Comparison of ENCODE assay signal across 22 cellular contexts in genomic region chr2:170394988-170395387, GRCh38.
A peak's percentile ranks its signal among the peaks of the same experiment; 100 is the strongest.
DNase-seq lines count a peak whose midpoint lies in the region; TF ChIP-seq lines count a peak whose summit lies in the region.
"Had no signal": no experiment of that assay in that cellular context is flagged by ENCODE, and none has a peak within 500 bp of the region (broad histone marks: within the 10 kb centered on the region; RNA-seq: fewer than 3 reads in every experiment).

No MANE protein-coding gene starts in this region.

- H2BK5ac ChIP-seq in mesenchymal stem cell (ENCODE audit: low read depth, low read length, poor library complexity, severe bottlenecking) = no peak overlapping the region

- no peak overlapping the region for H2BK15ac ChIP-seq in mesenchymal stem cell (ENCODE audit: low read depth, poor library complexity, severe bottlenecking)

- no peak overlapping the region for H4K8ac ChIP-seq in mesenchymal stem cell (ENCODE audit: low read length)

- no peak overlapping the region for H2BK120ac ChIP-seq in mesenchymal stem cell (ENCODE audit: low read depth, low read length)

- no peaks in the 10 kb centered on the region for H3K36me3 ChIP-seq in mesenchymal stem cell (ENCODE audit: control insufficient read depth in 1 of 2, insufficient read depth in 2 of 2, low read depth in 1 of 2, low read length in 2 of 2)
- H3K36me3 ChIP-seq: MG63, neutrophil, SJSA1, thoracic aorta had no signal

- H2AK5ac ChIP-seq in mesenchymal stem cell (ENCODE audit: low read length, severe bottlenecking) = no peak overlapping the region

- H3K4me3 Mint-ChIP-seq in activated T-helper 2 cell treated with anti-CD3 and anti-CD28 coated beads, Interferon-gamma antibody, Interleukin-2, Interleukin-4, amounts not matched to agents 10 μg/mL and 5 μg/mL and 100 μg/mL, durations not matched to agents 14 hours and 24 hours and 36 hours (ENCODE audit: low read depth) = no peak overlapping the region
- H3K4me3 Mint-ChIP-seq: B cell; stimulated activated memory B cell treated with anti-CD40 and anti-IgM and Interleukin-4, amounts not matched to agents 10 μg/mL and 1 μg/mL and 100 μg/mL, for 72 hours had no signal

- no peaks in the 10 kb centered on the region for H3K4me1 ChIP-seq in mesenchymal stem cell (ENCODE audit: control insufficient read depth, insufficient read depth, low read depth, low read length)
- H3K4me1 ChIP-seq: SJSA1 had no signal

- no peaks in the 10 kb centered on the region for H3K79me1 ChIP-seq in mesenchymal stem cell (replicated peaks; ENCODE audit: low read length, poor library complexity, severe bottlenecking)

- H3K4me2 ChIP-seq in mesenchymal stem cell (ENCODE audit: low read length, poor library complexity, severe bottlenecking) = no peak overlapping the region

- no peak overlapping the region for H3K23ac ChIP-seq in mesenchymal stem cell (ENCODE audit: low read length in 2 of 2)

- H3K4me3 ChIP-seq in astrocyte of the cerebellum (ENCODE audit: low read depth, low read length) (no peak overlapping the region), mesenchymal stem cell (ENCODE audit: insufficient read depth in 1 of 2, low read depth in 1 of 2, low read length in 2 of 2) (no peak overlapping the region)
- H3K4me3 ChIP-seq: MG63, mucosa of descending colon, SJSA1, thoracic aorta had no signal

- intact Hi-C loops in activated T-helper 2 cell treated with anti-CD3 and anti-CD28 coated beads, Interferon-gamma antibody, Interleukin-2, Interleukin-4, amounts not matched to agents 10 μg/mL and 5 μg/mL and 100 μg/mL, durations not matched to agents 14 hours and 24 hours and 36 hours (cut with micrococcal nuclease) = loop anchor here (10.0 kb wide), 1 partner anchor 160 kb away; no protein-coding TSS in a partner anchor

- TF ChIP-seq CTCF in LNCAP (IDR thresholded peaks at IDR 0.05) (peak; percentile 39; the same call in 1 of the 2 replicates), astrocyte of the cerebellum (IDR thresholded peaks at IDR 0.05; ENCODE audit: low read depth, low read length, missing control alignments) (peak; percentile 38)

- H3K27ac ChIP-seq in mesenchymal stem cell (ENCODE audit: low read length, poor library complexity, severe bottlenecking) = no peak overlapping the region
- H3K27ac ChIP-seq: neutrophil, SJSA1, thoracic aorta had no signal

- H3K27ac Mint-ChIP-seq in activated T-helper 2 cell treated with anti-CD3 and anti-CD28 coated beads, Interferon-gamma antibody, Interleukin-2, Interleukin-4, amounts not matched to agents 10 μg/mL and 5 μg/mL and 100 μg/mL, durations not matched to agents 14 hours and 24 hours and 36 hours = no peak overlapping the region
- H3K27ac Mint-ChIP-seq: B cell; stimulated activated memory B cell treated with anti-CD40 and anti-IgM and Interleukin-4, amounts not matched to agents 10 μg/mL and 1 μg/mL and 100 μg/mL, for 72 hours had no signal

- H3K14ac ChIP-seq in mesenchymal stem cell (ENCODE audit: low read length in 2 of 2) = no peak overlapping the region

- no peaks in the 10 kb centered on the region for H3K9me3 Mint-ChIP-seq in activated T-helper 2 cell treated with anti-CD3 and anti-CD28 coated beads, Interferon-gamma antibody, Interleukin-2, Interleukin-4, amounts not matched to agents 10 μg/mL and 5 μg/mL and 100 μg/mL, durations not matched to agents 14 hours and 24 hours and 36 hours
- H3K9me3 Mint-ChIP-seq: stimulated activated memory B cell treated with anti-CD40 and anti-IgM and Interleukin-4, amounts not matched to agents 10 μg/mL and 1 μg/mL and 100 μg/mL, for 72 hours had no signal

- no peak overlapping the region for H2BK12ac ChIP-seq in mesenchymal stem cell (ENCODE audit: low read length in 2 of 2)

- peaks cover 15 to 38% of the 10 kb centered on the region in 2 experiments for H3K27me3 ChIP-seq in mesenchymal stem cell (ENCODE audit: control insufficient read depth in 1 of 2, insufficient read depth in 1 of 2, low read length in 2 of 2)
- H3K27me3 ChIP-seq: SJSA1 had no signal

- H3K18ac ChIP-seq in mesenchymal stem cell (ENCODE audit: low read depth in 1 of 2, low read length in 2 of 2) = no peak overlapping the region

- DNase-seq in DMS 273 treated with DMSO at 0.1 percent for 48 hours (lab: John Stamatoyannopoulos, UW) = peak; percentile 24
- DNase-seq in astrocyte of the cerebellum (ENCODE audit: low read depth) = no peak
- peak; percentile 18 for DNase-seq in mesenchymal stem cell
- no peak for DNase-seq in activated T-helper 2 cell treated with anti-CD3 and anti-CD28 coated beads, Interferon-gamma antibody, Interleukin-2, Interleukin-4, amounts not matched to agents 10 μg/mL and 5 μg/mL and 100 μg/mL, durations not matched to agents 14 hours and 24 hours and 36 hours (ENCODE audit: low spot score)
- DNase-seq in NCI-H2029 (lab: John Stamatoyannopoulos, UW) = no peak
- no peak for DNase-seq in NCI-H128 (lab: John Stamatoyannopoulos, UW; ENCODE audit: unreplicated experiment)
- DNase-seq in activated CD4-positive, CD25-positive, alpha-beta regulatory T cell (lab: John Stamatoyannopoulos, UW) = no peak
- DNase-seq: activated CD8-positive, alpha-beta memory T cell treated with anti-CD3 and anti-CD28 coated beads for 24 hours; activated gamma-delta T cell treated with Interleukin-2 at 50 U/mL for 16 hours; GF-D8; left cardiac atrium; MG63; mucosa of descending colon; NCI-H187; OCI-M1; right cardiac atrium had no signal

- no peak overlapping the region for H3K9ac ChIP-seq in mesenchymal stem cell (ENCODE audit: low read length)

- H3K4ac ChIP-seq in mesenchymal stem cell (ENCODE audit: low read depth in 1 of 2, low read length in 2 of 2) = no peak overlapping the region

- H3K36me3 Mint-ChIP-seq in activated T-helper 2 cell treated with anti-CD3 and anti-CD28 coated beads, Interferon-gamma antibody, Interleukin-2, Interleukin-4, amounts not matched to agents 10 μg/mL and 5 μg/mL and 100 μg/mL, durations not matched to agents 14 hours and 24 hours and 36 hours (ENCODE audit: low read depth) = peaks cover 3% of the 10 kb centered on the region
- H3K36me3 Mint-ChIP-seq: stimulated activated memory B cell treated with anti-CD40 and anti-IgM and Interleukin-4, amounts not matched to agents 10 μg/mL and 1 μg/mL and 100 μg/mL, for 72 hours had no signal

- peaks cover 20% of the 10 kb centered on the region for H3K4me1 Mint-ChIP-seq in activated T-helper 2 cell treated with anti-CD3 and anti-CD28 coated beads, Interferon-gamma antibody, Interleukin-2, Interleukin-4, amounts not matched to agents 10 μg/mL and 5 μg/mL and 100 μg/mL, durations not matched to agents 14 hours and 24 hours and 36 hours (ENCODE audit: low read depth)
- H3K4me1 Mint-ChIP-seq: B cell; stimulated activated memory B cell treated with anti-CD40 and anti-IgM and Interleukin-4, amounts not matched to agents 10 μg/mL and 1 μg/mL and 100 μg/mL, for 72 hours had no signal

- H2AFZ ChIP-seq in mesenchymal stem cell (ENCODE audit: low read depth, low read length) = no peak overlapping the region

- no peaks in the 10 kb centered on the region for H3K9me3 ChIP-seq in mesenchymal stem cell (ENCODE audit: control insufficient read depth, low read length)
- H3K9me3 ChIP-seq: MG63, mucosa of descending colon, neutrophil, SJSA1, thoracic aorta had no signal

- no peak overlapping the region for H4K91ac ChIP-seq in mesenchymal stem cell (ENCODE audit: low read length)

- in situ Hi-C loops in astrocyte of the cerebellum (cut with HindIII; ENCODE audit: low sequenced_read_pairs) = no loop called here

- H3K27me3 Mint-ChIP-seq in activated T-helper 2 cell treated with anti-CD3 and anti-CD28 coated beads, Interferon-gamma antibody, Interleukin-2, Interleukin-4, amounts not matched to agents 10 μg/mL and 5 μg/mL and 100 μg/mL, durations not matched to agents 14 hours and 24 hours and 36 hours (ENCODE audit: low read depth) = peaks cover 6% of the 10 kb centered on the region

Comparison
In these comparisons a context has a peak if more than half of its experiments do, and no peak if none do; other contexts are left out.
1. DNase-seq: peak in DMS 273 treated with DMSO at 0.1 percent for 48 hours (single experiment) and mesenchymal stem cell (single experiment); none in astrocyte of the cerebellum (single experiment), activated T-helper 2 cell treated with anti-CD3 and anti-CD28 coated beads, Interferon-gamma antibody, Interleukin-2, Interleukin-4, amounts not matched to agents 10 μg/mL and 5 μg/mL and 100 μg/mL, durations not matched to agents 14 hours and 24 hours and 36 hours (single experiment), NCI-H2029 (single experiment), NCI-H128 (single experiment) and activated CD4-positive, CD25-positive, alpha-beta regulatory T cell (0 of 4).